11 cellular contexts compared by ENCODE assay signal in the genomic region with DNA sequence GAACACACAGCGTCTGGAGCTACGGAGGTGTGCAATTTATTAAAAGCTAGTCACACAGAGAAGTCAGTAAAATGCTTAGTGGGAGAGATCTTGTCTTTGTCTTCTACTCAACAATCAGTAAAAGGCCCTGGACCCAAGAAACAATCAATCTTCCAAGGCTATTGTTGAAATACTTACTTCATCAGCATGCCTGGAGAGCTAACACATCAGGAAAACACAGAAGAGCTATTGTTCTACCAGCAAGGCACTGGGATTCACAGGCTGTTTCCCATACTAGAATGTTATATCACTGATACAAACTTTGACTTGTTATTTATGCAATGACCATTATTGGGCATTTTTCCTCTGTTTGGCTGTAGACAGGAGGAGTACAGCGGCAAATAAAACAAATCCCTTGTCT.
A peak's percentile ranks its signal among the peaks of the same experiment; 100 is the strongest.
DNase-seq lines count a peak whose midpoint lies in the region; ATAC-seq and TF ChIP-seq lines count a peak whose summit lies in the region.
"Had no signal": no experiment of that assay in that cellular context is flagged by ENCODE, and none has a peak within 500 bp of the region (broad histone marks: within the 10 kb centered on the region; RNA-seq: fewer than 3 reads in every experiment).

No MANE protein-coding gene starts in this region.

- H3K4me1 Mint-ChIP-seq in progenitor cell of endocrine pancreas (ENCODE audit: low read depth), result peaks cover 26% of the 10 kb centered on the region
- H3K4me1 Mint-ChIP-seq: CD4-positive, alpha-beta memory T cell had no signal

- H3K4me3 Mint-ChIP-seq in progenitor cell of endocrine pancreas (ENCODE audit: low read depth), result no peak overlapping the region
- H3K4me3 Mint-ChIP-seq: CD4-positive, alpha-beta memory T cell had no signal

- DNase-seq in ELF-1 (ENCODE audit: low read depth, low spot score) (peak; percentile 10), SW480 (ENCODE audit: low spot score) (peak; percentile 11), medulla oblongata (ENCODE audit: extremely low spot score) (peak; percentile 11), progenitor cell of endocrine pancreas (ENCODE audit: low spot score, unreplicated experiment) (no peak), NK-92 (lab: John Stamatoyannopoulos, UW; ENCODE audit: unreplicated experiment) (no peak), omental fat pad (ENCODE audit: low spot score) (no peak)
- DNase-seq in activated CD4-positive, alpha-beta T cell treated with anti-CD3 and anti-CD28 coated beads for 4 hours, result no peak
- DNase-seq: BE2C; CD4-positive, alpha-beta memory T cell; DMS79; GM23248 had no signal

- TF ChIP-seq CTCF in progenitor cell of endocrine pancreas (IDR thresholded peaks at IDR 0.05; ENCODE audit: unreplicated experiment), result no peak
- no peak for TF ChIP-seq CTCF in omental fat pad (IDR thresholded peaks at IDR 0.05)

- no peaks in the 10 kb centered on the region for H3K36me3 Mint-ChIP-seq in progenitor cell of endocrine pancreas (ENCODE audit: insufficient read depth)
- H3K36me3 Mint-ChIP-seq: CD4-positive, alpha-beta memory T cell had no signal

- no peaks in the 10 kb centered on the region for H3K27me3 Mint-ChIP-seq in progenitor cell of endocrine pancreas

- peak overlapping the region; percentile 83 for H3K27ac Mint-ChIP-seq in progenitor cell of endocrine pancreas
- H3K27ac Mint-ChIP-seq: CD4-positive, alpha-beta memory T cell had no signal

- no peak for ATAC-seq in omental fat pad (ENCODE audit: low FRiP score)

- H3K9me3 Mint-ChIP-seq in progenitor cell of endocrine pancreas (ENCODE audit: low read depth), result peaks cover 6% of the 10 kb centered on the region

Comparison
In these comparisons a context has a peak if more than half of its experiments do, and no peak if none do; other contexts are left out.
1. DNase-seq: peak in ELF-1 (single experiment), SW480 (single experiment) and medulla oblongata (single experiment); none in progenitor cell of endocrine pancreas (single experiment), activated CD4-positive, alpha-beta T cell treated with anti-CD3 and anti-CD28 coated beads for 4 hours (0 of 2), NK-92 (single experiment) and omental fat pad (single experiment).